1 cellular context compared by ENCODE assay signal in genomic region chr2:42974697-42975357, GRCh38.
TF ChIP-seq lines count a peak whose summit lies in the region.

No MANE protein-coding gene starts in this region.

TF ChIP-seq in HepG2, 621 proteins besides CTCF, POLR2A, EP300 and RAD21 (continued from another document and continues in another):
- peak; percentile 94 for TF ChIP-seq ZNF292 (CRISPR knock-in tag; IDR thresholded peaks at IDR 0.05; ENCODE audit: borderline replicate concordance, low read depth)
- TF ChIP-seq TAF1 (CRISPR knock-in tag; IDR thresholded peaks at IDR 0.05): peak; percentile 61; the same call in 1 of the 2 replicates
- no peak for TF ChIP-seq ZNF674 (CRISPR knock-in tag; IDR thresholded peaks at IDR 0.05; ENCODE audit: low read depth)
- no peak for TF ChIP-seq MBD4 (IDR thresholded peaks at IDR 0.05; ENCODE audit: borderline replicate concordance, low read length)
- 0 out of 2 replicates have a peak, but pooled peaks have one; percentile 80 for TF ChIP-seq ZNF775 (CRISPR knock-in tag; IDR thresholded peaks at IDR 0.05; ENCODE audit: borderline replicate concordance)
- TF ChIP-seq ZBTB1 (CRISPR knock-in tag; IDR thresholded peaks at IDR 0.05; ENCODE audit: borderline replicate concordance): no peak
- no peak for TF ChIP-seq POLR2AphosphoS5 (IDR thresholded peaks at IDR 0.05; ENCODE audit: low read depth, low read length)
- peak; percentile 46; the same call in 1 of the 2 replicates for TF ChIP-seq GPN1 (CRISPR knock-in tag; IDR thresholded peaks at IDR 0.05; ENCODE audit: borderline replicate concordance)
- TF ChIP-seq ZNF280B (CRISPR knock-in tag; IDR thresholded peaks at IDR 0.05; ENCODE audit: borderline replicate concordance): peak; percentile 53; the same call in 1 of the 2 replicates
- no peak; the same call in 1 of the 2 replicates for TF ChIP-seq ZSCAN20 (CRISPR knock-in tag; IDR thresholded peaks at IDR 0.05; ENCODE audit: borderline replicate concordance)
- TF ChIP-seq ZNF136 (CRISPR knock-in tag; IDR thresholded peaks at IDR 0.05; ENCODE audit: low read depth): 0 out of 2 replicates have a peak, but pooled peaks have one; percentile 64
- TF ChIP-seq ZNF30 (CRISPR knock-in tag; IDR thresholded peaks at IDR 0.05): no peak
- peak; percentile 96 for TF ChIP-seq MED8 (CRISPR knock-in tag; IDR thresholded peaks at IDR 0.05; ENCODE audit: insufficient replicate concordance)
- no peak for TF ChIP-seq PLSCR1 (CRISPR knock-in tag; IDR thresholded peaks at IDR 0.05; ENCODE audit: borderline replicate concordance)
- no peak; the same call in 1 of the 2 replicates for TF ChIP-seq ZNF275 (CRISPR knock-in tag; IDR thresholded peaks at IDR 0.05; ENCODE audit: borderline replicate concordance)
- no peak; the same call in 1 of the 2 replicates for TF ChIP-seq HHEX (CRISPR knock-in tag; IDR thresholded peaks at IDR 0.05)
- TF ChIP-seq ERF (CRISPR knock-in tag; IDR thresholded peaks at IDR 0.05): peak; percentile 92; the same call in 1 of the 2 replicates
- peak; percentile 98 for TF ChIP-seq KDM6A (CRISPR knock-in tag; IDR thresholded peaks at IDR 0.05; ENCODE audit: low read depth)
- peak; percentile 78 for TF ChIP-seq CREM (IDR thresholded peaks at IDR 0.05)
- no peak for TF ChIP-seq CREM (CRISPR knock-in tag; IDR thresholded peaks at IDR 0.05)
- TF ChIP-seq SP140L (CRISPR knock-in tag; IDR thresholded peaks at IDR 0.05; ENCODE audit: borderline replicate concordance): peak; percentile 65; the same call in 1 of the 2 replicates
- TF ChIP-seq TBP (CRISPR knock-in tag; IDR thresholded peaks at IDR 0.05): no peak
- TF ChIP-seq SATB2 (CRISPR knock-in tag; IDR thresholded peaks at IDR 0.05): 0 out of 2 replicates have a peak, but pooled peaks have one; percentile 76
- peak; percentile 88; the same call in 1 of the 2 replicates for TF ChIP-seq KLF11 (CRISPR knock-in tag; IDR thresholded peaks at IDR 0.05)
- TF ChIP-seq TOPORS (CRISPR knock-in tag; IDR thresholded peaks at IDR 0.05): peak; percentile 82; the same call in 1 of the 2 replicates
- no peak for TF ChIP-seq PHF5A (CRISPR knock-in tag; IDR thresholded peaks at IDR 0.05; ENCODE audit: low read depth, unreplicated experiment)
- no peak for TF ChIP-seq ZFP36L1 (CRISPR knock-in tag; IDR thresholded peaks at IDR 0.05)
- peak; percentile 95 for TF ChIP-seq ZNF740 (CRISPR knock-in tag; IDR thresholded peaks at IDR 0.05)
- TF ChIP-seq MLXIP (CRISPR knock-in tag; IDR thresholded peaks at IDR 0.05; ENCODE audit: borderline replicate concordance): peak; percentile 85; the same call in 1 of the 2 replicates
- no peak for TF ChIP-seq ZNF468 (CRISPR knock-in tag; IDR thresholded peaks at IDR 0.05)
- no peak for TF ChIP-seq RFX3 (CRISPR knock-in tag; IDR thresholded peaks at IDR 0.05)
- no peak for TF ChIP-seq MAFK (conservative IDR thresholded peaks at IDR 0.05 in 1 of 2, IDR thresholded peaks at IDR 0.05 in 1 of 2; ENCODE audit: low read length in 2 of 2)
- peak; percentile 4; the same call in 1 of the 2 replicates for TF ChIP-seq NFE2L2 (IDR thresholded peaks at IDR 0.05; ENCODE audit: low read length)
- TF ChIP-seq ZNF251 (CRISPR knock-in tag; IDR thresholded peaks at IDR 0.05): no peak
- no peak for TF ChIP-seq SNAI1 (CRISPR knock-in tag; IDR thresholded peaks at IDR 0.05; ENCODE audit: borderline replicate concordance)
- peak; percentile 17; the same call in 1 of the 2 replicates for TF ChIP-seq HINFP (CRISPR knock-in tag; IDR thresholded peaks at IDR 0.05; ENCODE audit: low read depth)
- peak; percentile 73; the same call in 1 of the 2 replicates for TF ChIP-seq ZNF766 (CRISPR knock-in tag; IDR thresholded peaks at IDR 0.05; ENCODE audit: borderline replicate concordance)
- TF ChIP-seq HMG20B (CRISPR knock-in tag; conservative IDR thresholded peaks at IDR 0.05): peak; percentile 86
- peak; percentile 68; the same call in 1 of the 2 replicates for TF ChIP-seq POLR2G (IDR thresholded peaks at IDR 0.05; ENCODE audit: low read depth, low read length)
- peak; percentile 89 for TF ChIP-seq ETV5 (CRISPR knock-in tag; IDR thresholded peaks at IDR 0.05; ENCODE audit: borderline replicate concordance)
- no peak for TF ChIP-seq TBL1XR1 (IDR thresholded peaks at IDR 0.05; ENCODE audit: borderline replicate concordance, low read length, partially characterized antibody)
- no peak for TF ChIP-seq SP1 (IDR thresholded peaks at IDR 0.05)
- TF ChIP-seq SP1 (CRISPR knock-in tag; IDR thresholded peaks at IDR 0.05): peak; percentile 26; the same call in 1 of the 2 replicates
- TF ChIP-seq RARG (CRISPR knock-in tag; IDR thresholded peaks at IDR 0.05; ENCODE audit: low read depth): no peak
- peak; percentile 82 for TF ChIP-seq XRCC5 (optimal IDR thresholded peaks at IDR 0.05; ENCODE audit: low read length)
- peak; percentile 43; the same call in 1 of the 2 replicates for TF ChIP-seq FOXO1 (CRISPR knock-in tag; IDR thresholded peaks at IDR 0.05)
- TF ChIP-seq BHLHE40 (IDR thresholded peaks at IDR 0.05; ENCODE audit: low read length): peak; percentile 45; the same call in 1 of the 2 replicates
- TF ChIP-seq EHMT2 (IDR thresholded peaks at IDR 0.05; ENCODE audit: borderline replicate concordance, low read depth, low read length): no peak
- peak; percentile 91; the same call in 1 of the 2 replicates for TF ChIP-seq ZNF614 (CRISPR knock-in tag; IDR thresholded peaks at IDR 0.05; ENCODE audit: borderline replicate concordance)
- no peak; the same call in 1 of the 2 replicates for TF ChIP-seq ZNF232 (CRISPR knock-in tag; IDR thresholded peaks at IDR 0.05; ENCODE audit: borderline replicate concordance)
- TF ChIP-seq TARDBP (CRISPR knock-in tag; IDR thresholded peaks at IDR 0.05): peak; percentile 93
- peak; percentile 85; the same call in 1 of the 2 replicates for TF ChIP-seq CREBL2 (CRISPR knock-in tag; IDR thresholded peaks at IDR 0.05; ENCODE audit: borderline replicate concordance)
- peak; percentile 19; the same call in 1 of the 2 replicates for TF ChIP-seq ZNF24 (IDR thresholded peaks at IDR 0.05)
- peak; percentile 98 for TF ChIP-seq PAXIP1 (CRISPR knock-in tag; conservative IDR thresholded peaks at IDR 0.05)
- peak; percentile 86 for TF ChIP-seq MEF2D (CRISPR knock-in tag; IDR thresholded peaks at IDR 0.05)
- no peak for TF ChIP-seq FOXK1 (CRISPR knock-in tag; IDR thresholded peaks at IDR 0.05; ENCODE audit: borderline replicate concordance, low read depth)
- TF ChIP-seq NR2F6 (IDR thresholded peaks at IDR 0.05): peak; percentile 89
- TF ChIP-seq NR2F6 (CRISPR knock-in tag; IDR thresholded peaks at IDR 0.05): peak; percentile 95
- no peak for TF ChIP-seq MAFF (IDR thresholded peaks at IDR 0.05; ENCODE audit: low read depth, low read length)
- TF ChIP-seq KAT7 (CRISPR knock-in tag; IDR thresholded peaks at IDR 0.05; ENCODE audit: borderline replicate concordance): peak; percentile 94; the same call in 1 of the 2 replicates
- TF ChIP-seq ZFP82 (CRISPR knock-in tag; IDR thresholded peaks at IDR 0.05; ENCODE audit: borderline replicate concordance): peak; percentile 85
